1 cellular context compared by ENCODE assay signal in the genomic region with DNA sequence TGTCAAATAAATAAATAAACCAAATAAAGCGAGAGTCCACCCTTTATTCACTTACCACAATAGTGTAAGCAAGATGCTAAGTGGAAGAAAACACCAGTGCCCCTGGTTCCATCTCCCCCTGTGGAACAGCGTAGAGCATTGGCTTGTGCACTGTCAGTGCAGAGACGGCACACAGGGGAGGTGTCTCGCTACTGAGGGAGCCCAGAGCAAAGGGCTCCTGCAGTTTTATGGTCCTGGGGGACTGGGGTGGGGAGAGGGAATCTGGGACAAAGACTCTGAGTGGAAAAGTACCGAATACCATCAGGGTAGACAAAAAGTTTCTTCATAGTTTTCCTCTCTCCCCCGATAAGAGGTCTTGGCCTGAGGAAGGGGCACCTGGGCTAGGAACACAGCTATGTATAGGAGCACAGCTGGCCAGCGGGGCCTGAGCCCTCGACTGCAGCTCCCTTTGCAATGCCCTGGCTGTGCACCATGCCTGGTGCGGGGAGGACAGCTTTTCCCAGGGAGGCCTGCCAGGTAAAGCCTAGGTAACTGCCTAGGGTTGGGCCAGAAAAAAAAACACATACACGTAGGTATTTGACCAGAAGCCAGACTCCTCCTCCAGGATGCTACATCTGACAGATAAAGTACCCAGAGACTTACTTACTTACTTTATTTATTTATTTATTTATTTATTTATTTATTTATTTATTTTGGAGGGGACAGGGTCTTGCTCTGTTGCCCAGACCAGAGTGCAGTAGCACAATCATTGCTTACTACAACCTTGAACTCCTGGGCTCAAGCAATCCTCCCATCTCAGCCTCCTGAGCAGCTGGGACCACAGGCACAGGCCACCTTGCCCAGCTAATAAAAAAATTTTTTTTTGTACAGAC.
TF ChIP-seq lines count a peak whose summit lies in the region.

No MANE protein-coding gene starts in this region.

TF ChIP-seq in H1, 55 proteins besides CTCF, POLR2A, EP300 and RAD21 (continued from another document):
- TF ChIP-seq, protein P1, sequence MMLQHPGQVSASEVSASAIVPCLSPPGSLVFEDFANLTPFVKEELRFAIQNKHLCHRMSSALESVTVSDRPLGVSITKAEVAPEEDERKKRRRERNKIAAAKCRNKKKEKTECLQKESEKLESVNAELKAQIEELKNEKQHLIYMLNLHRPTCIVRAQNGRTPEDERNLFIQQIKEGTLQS (IDR thresholded peaks at IDR 0.05; ENCODE audit: insufficient read depth, low read depth, low read length) = no peak
- no peak for TF ChIP-seq HDAC6 (IDR thresholded peaks at IDR 0.05; ENCODE audit: low read depth, low read length)
- no peak for TF ChIP-seq BACH1 (IDR thresholded peaks at IDR 0.05; ENCODE audit: low read length)
- no peak for TF ChIP-seq SIRT6 (IDR thresholded peaks at IDR 0.05; ENCODE audit: low read length)
- no peak for TF ChIP-seq ASH2L (IDR thresholded peaks at IDR 0.05; ENCODE audit: low read length)
- TF ChIP-seq TAF1 (IDR thresholded peaks at IDR 0.05; ENCODE audit: low read depth, low read length) = no peak
- TF ChIP-seq SIX5 (IDR thresholded peaks at IDR 0.05; ENCODE audit: low read depth, low read length) = no peak
- TF ChIP-seq CBX5 (IDR thresholded peaks at IDR 0.05; ENCODE audit: low read depth, low read length) = no peak
- TF ChIP-seq, protein P2, sequence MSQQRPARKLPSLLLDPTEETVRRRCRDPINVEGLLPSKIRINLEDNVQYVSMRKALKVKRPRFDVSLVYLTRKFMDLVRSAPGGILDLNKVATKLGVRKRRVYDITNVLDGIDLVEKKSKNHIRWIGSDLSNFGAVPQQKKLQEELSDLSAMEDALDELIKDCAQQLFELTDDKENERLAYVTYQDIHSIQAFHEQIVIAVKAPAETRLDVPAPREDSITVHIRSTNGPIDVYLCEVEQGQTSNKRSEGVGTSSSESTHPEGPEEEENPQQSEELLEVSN (IDR thresholded peaks at IDR 0.05) = no peak
- TF ChIP-seq POU5F1 (IDR thresholded peaks at IDR 0.05; ENCODE audit: low read depth, low read length) = no peak
- no peak for TF ChIP-seq RBBP5 (IDR thresholded peaks at IDR 0.05; ENCODE audit: borderline replicate concordance, low read depth, low read length)
- TF ChIP-seq ZNF274 (IDR thresholded peaks at IDR 0.05; ENCODE audit: borderline replicate concordance, extremely low read depth, low read length) = no peak
- no peak for TF ChIP-seq EGR1 (IDR thresholded peaks at IDR 0.05; ENCODE audit: borderline replicate concordance, low read depth, low read length)
- no peak for TF ChIP-seq CEBPB (IDR thresholded peaks at IDR 0.05; ENCODE audit: low read depth, low read length)
- TF ChIP-seq NRF1 (IDR thresholded peaks at IDR 0.05; ENCODE audit: low read depth, low read length) = no peak
- no peak for TF ChIP-seq CREB1 (IDR thresholded peaks at IDR 0.05)
TF ChIP-seq in H1: peak in this region for 0.
